25 cellular contexts compared by ENCODE assay signal in the genomic region with DNA sequence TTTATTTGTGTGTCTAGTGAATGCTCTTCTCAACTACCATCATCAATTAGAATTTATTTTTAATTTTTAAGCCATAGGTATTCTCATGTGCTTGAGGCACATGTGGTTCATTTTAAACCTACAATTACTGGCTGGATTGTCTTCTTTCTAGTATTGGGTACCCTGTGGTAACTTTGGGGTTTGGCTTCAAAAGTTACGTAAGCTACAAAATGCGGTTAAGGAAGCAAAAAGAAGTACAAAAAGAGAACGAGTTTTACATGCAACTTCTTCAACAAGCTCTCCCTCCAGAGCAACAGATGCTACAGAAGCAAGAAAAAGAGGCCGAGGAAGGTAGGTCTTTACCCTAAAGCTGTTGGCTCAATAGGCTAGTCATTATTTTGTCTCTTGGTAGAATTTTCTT. TPM values are rescaled to one million over a fixed set of nuclear protein-coding genes. Genes with fewer than 3 reads are reported as not detected.
"Had no signal": no experiment of that assay in that cellular context is flagged by ENCODE, and none has a peak within 500 bp of the region (broad histone marks: within the 10 kb centered on the region; RNA-seq: fewer than 3 reads in every experiment).

No MANE protein-coding gene starts in this region.

- H3K36me3 ChIP-seq: breast epithelium had no signal

- H3K4me1 ChIP-seq: ascending aorta, foreskin keratinocyte, thyroid gland had no signal

- H3K27me3 ChIP-seq: ascending aorta, breast epithelium, foreskin keratinocyte, thyroid gland had no signal

- H3K4me3 Mint-ChIP-seq: activated naive CD4-positive, alpha-beta T cell treated with anti-CD3 and anti-CD28 coated beads, Interleukin-2, amount 50 U/mL, for 24 hours; mesothelial cell of epicardium; nephron had no signal

- H3K9me3 ChIP-seq: ascending aorta, breast epithelium, thyroid gland had no signal

- H3K4me3 ChIP-seq: ascending aorta, breast epithelium, coronary artery, lung, thyroid gland had no signal

- H3K27ac Mint-ChIP-seq: activated naive CD4-positive, alpha-beta T cell treated with anti-CD3 and anti-CD28 coated beads, Interleukin-2, amount 50 U/mL, for 24 hours; mesothelial cell of epicardium; nephron had no signal

- ATAC-seq: foreskin keratinocyte, left lobe of liver had no signal

- H3K4me1 Mint-ChIP-seq: activated naive CD4-positive, alpha-beta T cell treated with anti-CD3 and anti-CD28 coated beads, Interleukin-2, amount 50 U/mL, for 24 hours; nephron had no signal

- H3K27ac ChIP-seq: ascending aorta, breast epithelium, coronary artery, foreskin keratinocyte, thyroid gland had no signal

- H3K9me3 Mint-ChIP-seq: activated naive CD4-positive, alpha-beta T cell treated with anti-CD3 and anti-CD28 coated beads, Interleukin-2, amount 50 U/mL, for 24 hours; mesothelial cell of epicardium; nephron had no signal

- DNase-seq: activated CD4-positive, alpha-beta T cell treated with anti-CD3 and anti-CD28 coated beads, Interleukin-2, amount 50 U/mL, for 1 hour; activated CD4-positive, CD25-positive, alpha-beta regulatory T cell treated with anti-CD3 and anti-CD28 coated beads, Interleukin-2, amount 50 U/mL, for 72 hours; activated CD8-positive, alpha-beta memory T cell treated with anti-CD3 and anti-CD28 coated beads, Interleukin-2, amount 50 U/mL, for 48 hours; activated effector memory CD4-positive, alpha-beta T cell treated with anti-CD3 and anti-CD28 coated beads, Interleukin-2, amount 50 U/mL, for 16 hours; activated T-cell treated with anti-CD3 and anti-CD28 coated beads, Interleukin-2, amount 50 U/mL, for 48 hours; foreskin keratinocyte; glutamatergic neuron; hypothalamus; occipital lobe; posterior cingulate gyrus; retina; stimulated activated CD8-positive, alpha-beta memory T cell treated with anti-CD3 and anti-CD28 coated beads, Interleukin-4, amount 100 ng/mL, for 48 hours; stimulated activated naive CD4-positive, alpha-beta T cell; T1000; thyroid gland had no signal

- H3K27me3 Mint-ChIP-seq: activated naive CD4-positive, alpha-beta T cell treated with anti-CD3 and anti-CD28 coated beads, Interleukin-2, amount 50 U/mL, for 24 hours had no signal

RNA-seq across cellular contexts. Expression of a gene that starts 35.9 kb away (rescaled TPM):
- total RNA-seq: ascending aorta, epithelial cell of proximal tubule, occipital lobe, subcutaneous adipose tissue had no signal
